Comparison of ENCODE assay signal across 21 cellular contexts in the genomic region with DNA sequence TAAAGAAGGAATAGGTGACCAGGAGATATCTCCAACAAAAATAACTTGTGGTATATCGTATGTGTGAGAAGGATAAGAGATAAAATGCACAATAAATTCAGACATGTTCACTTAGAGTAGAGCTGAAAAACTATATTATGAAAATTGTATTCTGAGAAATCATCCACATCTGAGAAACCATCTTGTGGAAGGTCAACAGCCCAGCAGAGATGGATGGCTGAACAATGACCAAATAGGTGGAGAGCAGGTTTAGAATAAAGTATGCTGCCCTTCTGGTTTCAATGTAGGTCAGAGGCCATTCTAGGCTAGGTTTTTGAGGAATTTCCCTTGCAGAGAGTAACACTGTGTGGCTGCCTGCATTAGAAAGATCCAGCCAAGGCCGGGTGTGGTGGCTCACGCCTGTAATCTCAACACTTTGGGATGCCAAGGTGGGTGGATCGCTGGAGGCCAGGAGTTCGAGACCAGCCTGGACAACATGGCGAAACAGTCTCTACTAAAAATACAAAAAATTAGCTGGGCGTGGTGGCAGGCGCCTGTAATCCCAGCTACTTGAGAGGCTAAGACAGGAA. TPM values are rescaled to one million over a fixed set of nuclear protein-coding genes. Genes with fewer than 3 reads are reported as not detected.
DNase-seq lines count a peak whose midpoint lies in the region; ATAC-seq and TF ChIP-seq lines count a peak whose summit lies in the region.
"Had no signal": no experiment of that assay in that cellular context is flagged by ENCODE, and none has a peak within 500 bp of the region (broad histone marks: within the 10 kb centered on the region; RNA-seq: fewer than 3 reads in every experiment).

No MANE protein-coding gene starts in this region.

- H3K9ac ChIP-seq in SK-N-MC (ENCODE audit: insufficient read length) = no peak overlapping the region

- intact Hi-C loops in tibial artery (cut with DNase I; ENCODE audit: low total_unique reads) = no loop called here

- no peak overlapping the region for H3K4me3 Mint-ChIP-seq in stimulated activated naive B cell treated with anti-CD40 and anti-IgM and Interleukin-4, amounts not matched to agents 10 μg/mL and 1 μg/mL and 100 μg/mL, for 72 hours
- H3K4me3 Mint-ChIP-seq: activated CD4-positive, alpha-beta T cell treated with anti-CD3 and anti-CD28 coated beads, Interleukin-2, amount 10 ng/mL, durations not matched to agents 24 days and 14 days; activated CD8-positive, alpha-beta memory T cell treated with anti-CD3 and anti-CD28 coated beads, Interleukin-2, amount 10 ng/mL, durations not matched to agents 7 days and 5 days; activated naive CD4-positive, alpha-beta T cell treated with anti-CD3 and anti-CD28 coated beads for 36 hours; activated T-cell treated with anti-CD3 and anti-CD28 coated beads, Interleukin-2, amount 50 U/mL, for 72 hours; CD14-positive monocyte; memory B cell had no signal

- ATAC-seq in esophagus mucosa (peak; percentile 80), GM21786 (IDR thresholded peaks at IDR 0.05; ENCODE audit: unreplicated experiment) (no peak), GM19397 (IDR thresholded peaks at IDR 0.05; ENCODE audit: unreplicated experiment) (no peak)
- no peak for ATAC-seq in stimulated activated naive B cell treated with anti-CD40 and anti-IgM and Interleukin-4, amounts not matched to agents 10 μg/mL and 1 μg/mL and 100 μg/mL, for 72 hours (replicated peaks)
- ATAC-seq: activated CD8-positive, alpha-beta memory T cell treated with anti-CD3 and anti-CD28 coated beads, Interleukin-2, amount 10 ng/mL, durations not matched to agents 7 days and 5 days; activated T-cell treated with anti-CD3 and anti-CD28 coated beads, Interleukin-2, amount 50 U/mL, for 72 hours; HCT116 had no signal

- no peak overlapping the region for H3K27ac Mint-ChIP-seq in stimulated activated naive B cell treated with anti-CD40 and anti-IgM and Interleukin-4, amounts not matched to agents 10 μg/mL and 1 μg/mL and 100 μg/mL, for 72 hours
- H3K27ac Mint-ChIP-seq: activated CD4-positive, alpha-beta T cell treated with anti-CD3 and anti-CD28 coated beads, Interleukin-2, amount 10 ng/mL, durations not matched to agents 24 days and 14 days; activated CD8-positive, alpha-beta memory T cell treated with anti-CD3 and anti-CD28 coated beads, Interleukin-2, amount 10 ng/mL, durations not matched to agents 7 days and 5 days; activated naive CD4-positive, alpha-beta T cell treated with anti-CD3 and anti-CD28 coated beads for 36 hours; activated T-cell treated with anti-CD3 and anti-CD28 coated beads, Interleukin-2, amount 50 U/mL, for 72 hours; CD14-positive monocyte; memory B cell had no signal

- H3K9me3 Mint-ChIP-seq in stimulated activated naive B cell treated with anti-CD40 and anti-IgM and Interleukin-4, amounts not matched to agents 10 μg/mL and 1 μg/mL and 100 μg/mL, for 72 hours = no peaks in the 10 kb centered on the region
- H3K9me3 Mint-ChIP-seq: activated CD4-positive, alpha-beta T cell treated with anti-CD3 and anti-CD28 coated beads, Interleukin-2, amount 10 ng/mL, durations not matched to agents 24 days and 14 days; activated naive CD4-positive, alpha-beta T cell treated with anti-CD3 and anti-CD28 coated beads for 36 hours; activated T-cell treated with anti-CD3 and anti-CD28 coated beads, Interleukin-2, amount 50 U/mL, for 72 hours; memory B cell had no signal

- H3K36me3 ChIP-seq in SK-N-MC (ENCODE audit: insufficient read depth, low read length) = no peaks in the 10 kb centered on the region
- no peaks in the 10 kb centered on the region for H3K36me3 ChIP-seq in tibial artery

- no peak for TF ChIP-seq CTCF in tibial artery (IDR thresholded peaks at IDR 0.05)

- no peaks in the 10 kb centered on the region for H3K27me3 Mint-ChIP-seq in stimulated activated naive B cell treated with anti-CD40 and anti-IgM and Interleukin-4, amounts not matched to agents 10 μg/mL and 1 μg/mL and 100 μg/mL, for 72 hours
- H3K27me3 Mint-ChIP-seq: activated CD4-positive, alpha-beta T cell treated with anti-CD3 and anti-CD28 coated beads, Interleukin-2, amount 10 ng/mL, durations not matched to agents 24 days and 14 days; activated CD8-positive, alpha-beta memory T cell treated with anti-CD3 and anti-CD28 coated beads, Interleukin-2, amount 10 ng/mL, durations not matched to agents 7 days and 5 days; memory B cell had no signal

- H3K27ac ChIP-seq in SK-N-MC = peak overlapping the region; percentile 53; the same call in 1 of the 2 replicates
- H3K27ac ChIP-seq in tibial artery = peak overlapping the region; percentile 38 to 55
- H3K27ac ChIP-seq: VCaP had no signal

- no peaks in the 10 kb centered on the region for H3K27me3 ChIP-seq in tibial artery

- no peaks in the 10 kb centered on the region for H3K9me3 ChIP-seq in SK-N-MC (ENCODE audit: low read depth, low read length)
- H3K9me3 ChIP-seq in tibial artery = no peaks in the 10 kb centered on the region

- H3K4me3 ChIP-seq in SK-N-MC (no peak overlapping the region), tibial artery (no peak overlapping the region)

- no peaks in the 10 kb centered on the region for H3K4me1 Mint-ChIP-seq in stimulated activated naive B cell treated with anti-CD40 and anti-IgM and Interleukin-4, amounts not matched to agents 10 μg/mL and 1 μg/mL and 100 μg/mL, for 72 hours
- H3K4me1 Mint-ChIP-seq: activated CD4-positive, alpha-beta T cell treated with anti-CD3 and anti-CD28 coated beads, Interleukin-2, amount 10 ng/mL, durations not matched to agents 24 days and 14 days; memory B cell had no signal

- DNase-seq in SK-N-MC (ENCODE audit: low read depth, low spot score) = no peak
- peak; percentile 58 for DNase-seq in islet precursor cell
- DNase-seq in tibial artery = no peak
- DNase-seq in stimulated activated naive B cell treated with anti-CD40 and anti-IgM and Interleukin-4, amounts not matched to agents 10 μg/mL and 1 μg/mL and 100 μg/mL, for 72 hours = no peak
- no peak for DNase-seq in AG08396 (ENCODE audit: low spot score)
- DNase-seq: activated CD4-positive, alpha-beta T cell treated with anti-CD3 and anti-CD28 coated beads, Interleukin-2, amount 10 ng/mL, durations not matched to agents 24 days and 14 days; activated CD8-positive, alpha-beta memory T cell treated with anti-CD3 and anti-CD28 coated beads, Interleukin-2, amount 10 ng/mL, durations not matched to agents 7 days and 5 days; activated naive CD4-positive, alpha-beta T cell treated with anti-CD3 and anti-CD28 coated beads for 36 hours; activated T-cell treated with anti-CD3 and anti-CD28 coated beads, Interleukin-2, amount 50 U/mL, for 72 hours; cerebellar nuclear complex; Karpas-422; MV-4-11; NCI-H1694; substantia nigra had no signal

- H3K4me1 ChIP-seq in tibial artery = peaks cover 0 to 12% (median 1%) of the 10 kb centered on the region in 4 donors

- H3K36me3 Mint-ChIP-seq in stimulated activated naive B cell treated with anti-CD40 and anti-IgM and Interleukin-4, amounts not matched to agents 10 μg/mL and 1 μg/mL and 100 μg/mL, for 72 hours = no peaks in the 10 kb centered on the region
- H3K36me3 Mint-ChIP-seq: activated CD8-positive, alpha-beta memory T cell treated with anti-CD3 and anti-CD28 coated beads, Interleukin-2, amount 10 ng/mL, durations not matched to agents 7 days and 5 days; CD14-positive monocyte; memory B cell had no signal

RNA-seq across cellular contexts. Expression of a gene that starts 8.8 kb away (rescaled TPM):
- total RNA-seq in esophagus mucosa = 40.5 TPM

RNA-seq across cellular contexts. Expression of a gene that starts 55.1 kb away (rescaled TPM):
- 27.3 TPM for total RNA-seq in esophagus mucosa
